In genomic region chr14:91835197-91835919, GRCh38 we compare ENCODE assay signal across 8 cellular contexts. TPM values are rescaled to one million over a fixed set of nuclear protein-coding genes. Genes with fewer than 3 reads are reported as not detected.
A peak's percentile ranks its signal among the peaks of the same experiment; 100 is the strongest.
DNase-seq lines count a peak whose midpoint lies in the region; ATAC-seq and TF ChIP-seq lines count a peak whose summit lies in the region.

No MANE protein-coding gene starts in this region.

- H3K4me1 Mint-ChIP-seq in activated T-helper 17 cell treated with anti-CD3 and anti-CD28 coated beads, Interleukin-2, amount 50 U/mL, for 72 hours, result peaks cover 20% of the 10 kb centered on the region

- DNase-seq in vagina (ENCODE audit: extremely low spot score in 2 of 2), result no peak
- DNase-seq in GM10248 (ENCODE audit: extremely low spot score), result no peak
- no peak for DNase-seq in amygdala (lab: John Stamatoyannopoulos, UW)

- peaks cover 0 to 12% (median 5%) of the 10 kb centered on the region in 4 donors for H3K4me1 ChIP-seq in liver (ENCODE audit: control insufficient read depth in 4 of 4, insufficient read depth in 4 of 4, low read length in 3 of 4)
- peaks cover 21% of the 10 kb centered on the region for H3K4me1 ChIP-seq in vagina

- no peaks in the 10 kb centered on the region for H3K27me3 Mint-ChIP-seq in activated T-helper 17 cell treated with anti-CD3 and anti-CD28 coated beads, Interleukin-2, amount 50 U/mL, for 72 hours

- H3K27me3 ChIP-seq in liver (ENCODE audit: control insufficient read depth in 4 of 4, insufficient read depth in 4 of 4, low read length in 3 of 4) (peaks cover 0 to 7% (median 0%) of the 10 kb centered on the region in 4 donors), vagina (no peaks in the 10 kb centered on the region)

- H3K27ac ChIP-seq in liver (ENCODE audit: low read depth in 1 of 2, low read length in 2 of 2), result peak overlapping the region; percentile 48 to 50
- H3K27ac ChIP-seq in vagina, result peak overlapping the region; percentile 78

- no peak for TF ChIP-seq POLR2A in vagina (IDR thresholded peaks at IDR 0.05)

- peak overlapping the region in 1 of 2 donors; percentile 32 for H3K9ac ChIP-seq in liver (ENCODE audit: low read depth in 1 of 2, low read length in 2 of 2)

- H3K36me3 ChIP-seq in liver (ENCODE audit: control insufficient read depth in 4 of 4, insufficient read depth in 3 of 4, low read depth in 1 of 4, low read length in 3 of 4), result no peaks in the 10 kb centered on the region
- no peaks in the 10 kb centered on the region for H3K36me3 ChIP-seq in vagina

- H3K36me3 Mint-ChIP-seq in activated T-helper 17 cell treated with anti-CD3 and anti-CD28 coated beads, Interleukin-2, amount 50 U/mL, for 72 hours (ENCODE audit: low read depth), result no peaks in the 10 kb centered on the region

- intact Hi-C loops in vagina (cut with DNase I), result no loop called here

- 15% methylated on average over 19 of the region's 19 CpGs for whole genome bisulfite sequencing in liver

- ATAC-seq in GM19372 (IDR thresholded peaks at IDR 0.05; ENCODE audit: low read depth, unreplicated experiment) (peak; percentile 12), HG02884 (IDR thresholded peaks at IDR 0.05; ENCODE audit: unreplicated experiment) (peak; percentile 10), GM18519 (IDR thresholded peaks at IDR 0.05; ENCODE audit: low FRiP score, unreplicated experiment) (no peak)
- peak; percentile 33 for ATAC-seq in activated T-helper 17 cell treated with anti-CD3 and anti-CD28 coated beads, Interleukin-2, amount 50 U/mL, for 72 hours (replicated peaks)

- no peaks in the 10 kb centered on the region for H3K9me3 Mint-ChIP-seq in activated T-helper 17 cell treated with anti-CD3 and anti-CD28 coated beads, Interleukin-2, amount 50 U/mL, for 72 hours

- TF ChIP-seq CTCF in liver (IDR thresholded peaks at IDR 0.05; ENCODE audit: low read depth, low read length, missing input control) (no peak), vagina (IDR thresholded peaks at IDR 0.05) (no peak), GM10248 (IDR thresholded peaks at IDR 0.05; ENCODE audit: control extremely low read depth, extremely low read depth, low read depth, missing control alignments) (no peak)

- TF ChIP-seq RAD21 in liver (IDR thresholded peaks at IDR 0.05), result no peak

- CTCF ChIA-PET in GM10248 (lab: Yijun Ruan, JAX), result interaction anchor here (0.9 kb wide), 1 partner anchor 10 kb away, joined by 3 read pairs; no protein-coding TSS in a partner anchor

- POLR2A ChIA-PET in GM10248 (lab: Yijun Ruan, JAX), result no interaction called here

- no peaks in the 10 kb centered on the region for H3K9me3 ChIP-seq in liver (ENCODE audit: control insufficient read depth in 4 of 4, low read length in 3 of 4)
- no peaks in the 10 kb centered on the region for H3K9me3 ChIP-seq in vagina

- H3K4me3 ChIP-seq in liver (ENCODE audit: low read depth in 1 of 3, low read length in 3 of 3) (peak overlapping the region in 2 of 3 donors; percentile 50 to 60), vagina (peak overlapping the region; percentile 60 to 66)

- peak overlapping the region; percentile 42 for H3K27ac Mint-ChIP-seq in activated T-helper 17 cell treated with anti-CD3 and anti-CD28 coated beads, Interleukin-2, amount 50 U/mL, for 72 hours

- H3K4me3 Mint-ChIP-seq in activated T-helper 17 cell treated with anti-CD3 and anti-CD28 coated beads, Interleukin-2, amount 50 U/mL, for 72 hours, result peak overlapping the region; percentile 82

TF ChIP-seq in liver, 16 proteins besides CTCF, POLR2A, EP300 and RAD21:
- TF ChIP-seq GABPA (IDR thresholded peaks at IDR 0.05 in 1 of 2, conservative IDR thresholded peaks at IDR 0.05 in 1 of 2) (no peak), HNF4A (conservative IDR thresholded peaks at IDR 0.05) (no peak), EGR1 (IDR thresholded peaks at IDR 0.05; ENCODE audit: low read depth in 2 of 2) (no peak), FOXA1 (IDR thresholded peaks at IDR 0.05) (no peak), ATF3 (IDR thresholded peaks at IDR 0.05) (no peak), NR2F2 (IDR thresholded peaks at IDR 0.05) (no peak), SP1 (IDR thresholded peaks at IDR 0.05) (no peak), TAF1 (conservative IDR thresholded peaks at IDR 0.05) (no peak), RXRA (IDR thresholded peaks at IDR 0.05) (no peak)

RNA-seq across cellular contexts. Expression of gene TC2N, which starts 32.0 kb away (rescaled TPM):
- 10 to 100 TPM; 39.2 to 81.2 TPM for total RNA-seq in activated T-helper 17 cell treated with anti-CD3 and anti-CD28 coated beads, Interleukin-2, amount 50 U/mL, for 72 hours
- 1 to 10 TPM; 1.9 to 6.4 TPM for total RNA-seq in liver
- polyA plus RNA-seq in liver, result 1 to 10 TPM in 1 of 2 donors, under 1 TPM in 1; 0.62 to 1.3 TPM
- 50.3 TPM for total RNA-seq in vagina
